In the genomic region with DNA sequence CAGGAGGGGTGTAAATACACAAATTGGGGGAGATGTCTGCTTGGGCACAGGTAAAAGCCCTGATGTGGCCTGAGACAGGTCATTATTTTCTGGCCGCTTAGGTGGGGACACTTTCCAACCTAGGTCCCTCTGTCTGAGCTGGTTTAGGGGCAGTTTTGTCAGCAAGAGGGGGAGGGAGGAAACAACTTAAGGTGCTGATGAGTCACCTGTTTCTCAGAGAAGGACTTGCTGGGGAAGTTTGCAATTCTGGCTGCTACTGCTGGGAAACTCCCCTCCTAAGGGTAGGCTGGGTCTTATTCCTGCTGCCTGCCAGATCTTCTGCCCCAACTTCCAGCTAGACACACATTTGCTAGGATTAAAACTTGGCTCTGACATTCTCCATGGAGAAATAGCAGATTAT, we compare ENCODE assay signal across 8 cellular contexts. TPM values are rescaled to one million over a fixed set of nuclear protein-coding genes. Genes with fewer than 3 reads are reported as not detected.
DNase-seq lines count a peak whose midpoint lies in the region; ATAC-seq and TF ChIP-seq lines count a peak whose summit lies in the region.

No MANE protein-coding gene starts in this region.

- DNase-seq in GM10248 (ENCODE audit: extremely low spot score) (peak; percentile 74), RPMI8226 (peak; percentile 50), iPS-NIHi7 (ENCODE audit: extremely low spot score) (peak; percentile 68), lower leg skin (ENCODE audit: low spot score in 2 of 2) (no peak), NCI-H187 (lab: John Stamatoyannopoulos, UW) (no peak), ascending aorta (ENCODE audit: low spot score in 2 of 2) (no peak)

- no peak overlapping the region for H3K4me3 ChIP-seq in lower leg skin (ENCODE audit: low read depth, poor library complexity, severe bottlenecking)
- no peak overlapping the region for H3K4me3 ChIP-seq in ascending aorta

- H3K36me3 ChIP-seq in ascending aorta: no peaks in the 10 kb centered on the region

- POLR2A ChIA-PET in GM10248 (lab: Yijun Ruan, JAX): no interaction called here

- ATAC-seq in GM21737 (IDR thresholded peaks at IDR 0.05; ENCODE audit: unreplicated experiment): peak; percentile 68
- no peak for ATAC-seq in GM21390 (IDR thresholded peaks at IDR 0.05; ENCODE audit: unreplicated experiment)

- H3K9me3 ChIP-seq in ascending aorta: no peaks in the 10 kb centered on the region

- CTCF ChIA-PET in GM10248 (lab: Yijun Ruan, JAX): interaction anchor here (0.9 to 17.9 kb wide), 6 partner anchors 8 to 141 kb away, joined by 3 to 294 read pairs (median 15); a partner anchor contains a TSS

- TF ChIP-seq CTCF in GM10248 (IDR thresholded peaks at IDR 0.05; ENCODE audit: control extremely low read depth, extremely low read depth, low read depth, missing control alignments): no peak
- no peak for TF ChIP-seq CTCF in lower leg skin (IDR thresholded peaks at IDR 0.05)
- no peak for TF ChIP-seq CTCF in ascending aorta (IDR thresholded peaks at IDR 0.05)

- no peak for TF ChIP-seq POLR2A in lower leg skin (IDR thresholded peaks at IDR 0.05)

- 46 to 53% methylated on average over 1 of the region's 1 CpG for WGBS in lower leg skin, 2 donors

- no peak overlapping the region for H3K27ac ChIP-seq in ascending aorta

- intact Hi-C loops in lower leg skin (cut with DNase I; ENCODE audit: low total_unique reads) (loop anchor here (5.0 kb wide), 1 partner anchor 961 kb away; no protein-coding TSS in a partner anchor), ascending aorta (cut with DNase I) (no loop called here)

- peaks cover 0 to 2% of the 10 kb centered on the region in 2 donors for H3K4me1 ChIP-seq in ascending aorta

- H3K27me3 ChIP-seq in ascending aorta: no peaks in the 10 kb centered on the region

RNA-seq across cellular contexts. Expression of a gene that starts 4.8 kb away (rescaled TPM):
- total RNA-seq in lower leg skin: 100 to 1,000 TPM in 1 of 4 donors, 10 to 100 TPM in 3; 78.5 to 111 (median 95.9) TPM
- total RNA-seq in ascending aorta: not detected

RNA-seq across cellular contexts. Expression of a gene that starts 15.5 kb away (rescaled TPM):
- total RNA-seq in lower leg skin (10 to 100 TPM; 15.4 to 29.9 (median 25.7) TPM), ascending aorta (51.8 TPM)

RNA-seq across cellular contexts. Expression of a gene that starts 34.9 kb away (rescaled TPM):
- total RNA-seq in lower leg skin: 100 to 1,000 TPM; 428 to 515 (median 502) TPM
- total RNA-seq in ascending aorta: 1.5 TPM

RNA-seq across cellular contexts. Expression of a gene that starts 50.3 kb away (rescaled TPM):
- total RNA-seq in lower leg skin: 1 to 10 TPM in 2 of 4 donors, under 1 TPM in 1, not detected in 1; 0.65 to 4.8 (median 2.4) TPM
- not detected for total RNA-seq in ascending aorta

RNA-seq across cellular contexts. Expression of a gene that starts 50.4 kb away (rescaled TPM):
- 1 to 10 TPM; 4.0 to 8.3 (median 5.1) TPM for total RNA-seq in lower leg skin
- 30.2 TPM for total RNA-seq in ascending aorta

Comparison
In these comparisons a context has a peak if more than half of its experiments do, and no peak if none do; other contexts are left out.
1. DNase-seq: peak in GM10248 (single experiment), RPMI8226 (single experiment) and iPS-NIHi7 (single experiment); none in lower leg skin (0 of 2), NCI-H187 (0 of 2) and ascending aorta (0 of 2).
2. RNA of a gene that starts 4.8 kb away (total RNA-seq): 78.5 to 111 TPM in lower leg skin; not detected in ascending aorta (single experiment); every median in the first group is over 10 times any median in the second.
3. RNA of a gene that starts 34.9 kb away (total RNA-seq): 428 to 515 TPM in lower leg skin; 1.5 TPM in ascending aorta (single experiment); every median in the first group is over 100 times any median in the second.